22 cellular contexts compared by ENCODE assay signal in genomic region chr9:97315550-97315949, GRCh38. TPM values are rescaled to one million over a fixed set of nuclear protein-coding genes. Genes with fewer than 3 reads are reported as not detected.
A peak's percentile ranks its signal among the peaks of the same experiment; 100 is the strongest.
DNase-seq lines count a peak whose midpoint lies in the region; ATAC-seq and TF ChIP-seq lines count a peak whose summit lies in the region.
"Had no signal": no experiment of that assay in that cellular context is flagged by ENCODE, and none has a peak within 500 bp of the region (broad histone marks: within the 10 kb centered on the region; RNA-seq: fewer than 3 reads in every experiment).

No MANE protein-coding gene starts in this region.

- intact Hi-C loops in left ventricle myocardium superior (cut with micrococcal nuclease), result no loop called here
- intact Hi-C loops in cardiac septum (cut with DNase I), result no loop called here

- H3K4me3 ChIP-seq in foreskin fibroblast (ENCODE audit: low read depth in 1 of 2, low read length in 2 of 2), result no peak overlapping the region
- H3K4me3 ChIP-seq: A549, gastrocnemius medialis had no signal

- ATAC-seq in left ventricle myocardium superior (peak; percentile 39), GM21723 (IDR thresholded peaks at IDR 0.05; ENCODE audit: unreplicated experiment) (no peak)
- ATAC-seq: A549, gastrocnemius medialis, natural killer cell, WTC11 had no signal

- no peak for TF ChIP-seq CTCF in foreskin fibroblast (IDR thresholded peaks at IDR 0.05; ENCODE audit: low read depth, low read length)

- DNase-seq in left ventricle myocardium superior (no peak), cardiac septum (ENCODE audit: low spot score) (no peak), foreskin fibroblast (peak; percentile 48 to 78), midbrain (lab: John Stamatoyannopoulos, UW) (no peak), globus pallidus (ENCODE audit: low spot score) (no peak)
- no peak for DNase-seq in activated CD4-positive, alpha-beta T cell treated with anti-CD3 and anti-CD28 coated beads, Interleukin-2, amount 50 U/mL, for 4 hours
- DNase-seq: activated CD4-positive, alpha-beta memory T cell treated with anti-CD3 and anti-CD28 coated beads for 36 hours; activated effector memory CD4-positive, alpha-beta T cell treated with anti-CD3 and anti-CD28 coated beads, Interleukin-2, amount 50 U/mL, for 16 hours; Calu3; gastrocnemius medialis; H9; mesendoderm; natural killer cell; NCI-H748 treated with DMSO at 0.1 percent for 48 hours; retina; T-helper 9 cell had no signal

- H3K27ac ChIP-seq in angular gyrus (ENCODE audit: low read depth, low read length), result peak overlapping the region; percentile 20
- H3K27ac ChIP-seq: A549, C4-2B, gastrocnemius medialis, RWPE1 had no signal

RNA-seq across cellular contexts. Expression of gene CCDC180, which starts 8.1 kb away (rescaled TPM):
- total RNA-seq in left ventricle myocardium superior (2.8 TPM), cardiac septum (2.2 TPM)

Comparison
In these comparisons a context has a peak if more than half of its experiments do, and no peak if none do; other contexts are left out.
1. DNase-seq: peak in foreskin fibroblast (2 of 2); none in left ventricle myocardium superior (single experiment), cardiac septum (single experiment), midbrain (single experiment), activated CD4-positive, alpha-beta T cell treated with anti-CD3 and anti-CD28 coated beads, Interleukin-2, amount 50 U/mL, for 4 hours (0 of 2) and globus pallidus (single experiment).